Comparison of ENCODE assay signal across 9 cellular contexts in the genomic region with DNA sequence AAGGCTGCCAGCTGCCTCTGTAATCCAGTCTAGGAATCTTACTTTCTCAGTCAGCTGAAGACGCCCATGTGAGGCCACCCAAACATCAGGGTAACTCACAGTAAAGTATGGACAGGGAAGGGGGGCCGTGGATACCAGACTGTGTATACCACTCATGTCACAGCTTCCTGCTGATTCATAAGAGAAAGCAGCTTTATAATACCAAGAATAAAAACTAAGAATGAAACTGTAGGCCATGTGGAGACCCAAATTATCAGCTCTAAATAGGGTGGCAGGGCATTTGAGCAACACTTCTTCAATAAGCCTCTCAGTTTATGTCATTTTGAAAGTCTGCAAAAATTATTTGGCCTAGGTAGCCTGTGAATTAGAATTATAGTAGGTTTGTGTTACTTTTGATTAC.
DNase-seq lines count a peak whose midpoint lies in the region; ATAC-seq and TF ChIP-seq lines count a peak whose summit lies in the region.
"Had no signal": no experiment of that assay in that cellular context is flagged by ENCODE, and none has a peak within 500 bp of the region (broad histone marks: within the 10 kb centered on the region; RNA-seq: fewer than 3 reads in every experiment).

No MANE protein-coding gene starts in this region.

- H3K9me2 ChIP-seq in Karpas-422 (replicated peaks; ENCODE audit: insufficient read depth, low read length) = no peaks in the 10 kb centered on the region

- H3K9me3 Mint-ChIP-seq in activated CD4-positive, alpha-beta T cell treated with anti-CD3 and anti-CD28 coated beads, Interleukin-2, amount 10 ng/mL, durations not matched to agents 7 days and 5 days = no peaks in the 10 kb centered on the region

- H3K4me3 Mint-ChIP-seq in activated CD4-positive, alpha-beta T cell treated with anti-CD3 and anti-CD28 coated beads, Interleukin-2, amount 10 ng/mL, durations not matched to agents 7 days and 5 days = no peak overlapping the region

- TF ChIP-seq CTCF in brain microvascular endothelial cell (IDR thresholded peaks at IDR 0.05; ENCODE audit: low read depth, low read length, missing control alignments) = no peak

- H3K4me3 ChIP-seq in brain microvascular endothelial cell (ENCODE audit: low read depth, low read length) (no peak overlapping the region), Karpas-422 (ENCODE audit: low read length) (no peak overlapping the region)

- CTCF ChIA-PET in activated CD4-positive, alpha-beta T cell treated with anti-CD3 and anti-CD28 coated beads, Interleukin-2, amount 10 ng/mL, durations not matched to agents 7 days and 5 days (lab: Charles Lee) = no interaction called here

- ATAC-seq in GM21423 (IDR thresholded peaks at IDR 0.05; ENCODE audit: unreplicated experiment) (peak; percentile 97), HG03103 (IDR thresholded peaks at IDR 0.05; ENCODE audit: low read depth, unreplicated experiment) (peak; percentile 97)

- H3K27ac Mint-ChIP-seq in activated CD4-positive, alpha-beta T cell treated with anti-CD3 and anti-CD28 coated beads, Interleukin-2, amount 10 ng/mL, durations not matched to agents 7 days and 5 days = no peak overlapping the region

- in situ Hi-C loops in brain microvascular endothelial cell (cut with HindIII; ENCODE audit: low pct_ligation_motif_present, low sequenced_read_pairs) = no loop called here

- no peaks in the 10 kb centered on the region for H3K27me3 ChIP-seq in brain microvascular endothelial cell (replicated peaks)
- no peaks in the 10 kb centered on the region for H3K27me3 ChIP-seq in Karpas-422 (ENCODE audit: low read length)

- no peak overlapping the region for H3K9ac ChIP-seq in Karpas-422 (ENCODE audit: low read length)

- no peak overlapping the region for H3K27ac ChIP-seq in brain microvascular endothelial cell
- H3K27ac ChIP-seq in Karpas-422 (ENCODE audit: low read length) = no peak overlapping the region
- H3K27ac ChIP-seq: epithelial cell of prostate had no signal

- H3K4me1 ChIP-seq in Karpas-422 (ENCODE audit: low read length) = no peaks in the 10 kb centered on the region

- POLR2A ChIA-PET in activated CD4-positive, alpha-beta T cell treated with anti-CD3 and anti-CD28 coated beads, Interleukin-2, amount 10 ng/mL, durations not matched to agents 7 days and 5 days (lab: Charles Lee) = interaction anchor here (0.5 to 0.7 kb wide), 2 partner anchors 25 to 118 kb away, joined by 3 to 5 read pairs; no protein-coding TSS in a partner anchor

- H3K79me2 ChIP-seq in Karpas-422 (ENCODE audit: low read length) = no peaks in the 10 kb centered on the region

- no peaks in the 10 kb centered on the region for H3K36me3 ChIP-seq in brain microvascular endothelial cell (replicated peaks)
- H3K36me3 ChIP-seq in Karpas-422 (ENCODE audit: insufficient read depth, low read length) = no peaks in the 10 kb centered on the region

- H4K20me1 ChIP-seq in Karpas-422 (ENCODE audit: insufficient read depth, low read depth, low read length) = no peaks in the 10 kb centered on the region

- H3K36me3 Mint-ChIP-seq in activated CD4-positive, alpha-beta T cell treated with anti-CD3 and anti-CD28 coated beads, Interleukin-2, amount 10 ng/mL, durations not matched to agents 7 days and 5 days (ENCODE audit: low read depth) = peaks cover 1% of the 10 kb centered on the region

- H3K27me3 Mint-ChIP-seq in activated CD4-positive, alpha-beta T cell treated with anti-CD3 and anti-CD28 coated beads, Interleukin-2, amount 10 ng/mL, durations not matched to agents 7 days and 5 days = no peaks in the 10 kb centered on the region

- peaks cover 12% of the 10 kb centered on the region for H3K4me1 Mint-ChIP-seq in activated CD4-positive, alpha-beta T cell treated with anti-CD3 and anti-CD28 coated beads, Interleukin-2, amount 10 ng/mL, durations not matched to agents 7 days and 5 days

- peak; percentile 36 for DNase-seq in activated CD4-positive, alpha-beta T cell treated with anti-CD3 and anti-CD28 coated beads for 48 hours
- DNase-seq in activated CD4-positive, alpha-beta T cell treated with anti-CD3 and anti-CD28 coated beads, Interleukin-2, amount 10 ng/mL, durations not matched to agents 7 days and 5 days = no peak
- DNase-seq in brain microvascular endothelial cell (peak; percentile 12), NCI-H2227 (lab: John Stamatoyannopoulos, UW; ENCODE audit: unreplicated experiment) (no peak), dermis blood vessel endothelial cell (no peak), Karpas-422 (no peak)

- no peak overlapping the region for H2AFZ ChIP-seq in Karpas-422 (ENCODE audit: low read length)

- no peak overlapping the region for H3K4me2 ChIP-seq in Karpas-422 (ENCODE audit: low read depth, low read length, poor library complexity, severe bottlenecking)

- H3K9me3 ChIP-seq in Karpas-422 (ENCODE audit: low read length) = no peaks in the 10 kb centered on the region

Comparison
In these comparisons a context has a peak if more than half of its experiments do, and no peak if none do; other contexts are left out.
1. DNase-seq: peak in activated CD4-positive, alpha-beta T cell treated with anti-CD3 and anti-CD28 coated beads for 48 hours (single experiment) and brain microvascular endothelial cell (single experiment); none in activated CD4-positive, alpha-beta T cell treated with anti-CD3 and anti-CD28 coated beads, Interleukin-2, amount 10 ng/mL, durations not matched to agents 7 days and 5 days (single experiment), NCI-H2227 (single experiment), dermis blood vessel endothelial cell (single experiment) and Karpas-422 (single experiment).